Comparison of ENCODE assay signal across 8 cellular contexts in genomic region chr6:14974372-14974771, GRCh38.
"Had no signal": no experiment of that assay in that cellular context is flagged by ENCODE, and none has a peak within 500 bp of the region (broad histone marks: within the 10 kb centered on the region; RNA-seq: fewer than 3 reads in every experiment).

No MANE protein-coding gene starts in this region.

- H3K27me3 Mint-ChIP-seq: IgD-negative memory B cell had no signal

- H3K27ac Mint-ChIP-seq: IgD-negative memory B cell had no signal

- H3K4me3 Mint-ChIP-seq: H9 had no signal

- ATAC-seq: HepG2 had no signal

- DNase-seq: GOT3, H9, HCEC 1CT, KG1 had no signal

- H3K36me3 Mint-ChIP-seq: IgD-negative memory B cell had no signal

- FAIRE-seq: H54, HepG2 had no signal

- H3K27ac ChIP-seq: HL-60 had no signal
